In the genomic region with DNA sequence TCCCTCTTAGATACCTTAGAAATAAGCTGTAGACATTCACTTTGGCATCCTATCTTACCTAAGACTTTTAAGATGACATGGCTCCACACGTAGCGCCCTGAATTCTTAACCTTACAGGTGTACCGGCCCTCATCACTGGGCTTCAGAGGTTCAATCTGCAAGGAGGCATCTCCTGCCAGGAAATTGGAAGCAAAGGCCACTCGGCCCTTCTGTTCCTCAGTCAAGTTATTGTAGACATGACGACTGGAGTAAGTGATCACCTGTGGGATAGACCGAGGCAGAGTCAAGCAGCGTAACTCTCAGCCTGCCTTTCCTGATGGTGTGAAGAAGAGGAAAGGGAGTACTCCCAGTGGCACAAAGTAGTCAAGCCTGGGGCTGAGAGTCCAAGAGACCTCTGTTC, we compare ENCODE assay signal across 18 cellular contexts. TPM values are rescaled to one million over a fixed set of nuclear protein-coding genes. Genes with fewer than 3 reads are reported as not detected.
A peak's percentile ranks its signal among the peaks of the same experiment; 100 is the strongest.
DNase-seq lines count a peak whose midpoint lies in the region; ATAC-seq and TF ChIP-seq lines count a peak whose summit lies in the region.
"Had no signal": no experiment of that assay in that cellular context is flagged by ENCODE, and none has a peak within 500 bp of the region (broad histone marks: within the 10 kb centered on the region; RNA-seq: fewer than 3 reads in every experiment).

No MANE protein-coding gene starts in this region.

- no peak overlapping the region for H3K4me3 Mint-ChIP-seq in CD8-positive, alpha-beta T cell
- H3K4me3 Mint-ChIP-seq in activated T-helper 17 cell treated with anti-CD3 and anti-CD28 coated beads, Interleukin-2, amount 50 U/mL, for 72 hours, result peak overlapping the region; percentile 87
- H3K4me3 Mint-ChIP-seq: memory B cell, nephron had no signal

- no peak overlapping the region for H3K4me3 ChIP-seq in CD8-positive, alpha-beta T cell (ENCODE audit: low read depth, low read length)
- H3K4me3 ChIP-seq in osteoblast (ENCODE audit: insufficient read depth, low read length), result no peak overlapping the region

- H3K36me3 ChIP-seq in CD8-positive, alpha-beta T cell (ENCODE audit: insufficient read depth, low read length), result no peaks in the 10 kb centered on the region
- H3K36me3 ChIP-seq in osteoblast (ENCODE audit: insufficient read depth, low read length), result peaks cover 73% of the 10 kb centered on the region

- H2AFZ ChIP-seq in osteoblast (ENCODE audit: low read length), result no peak overlapping the region

- TF ChIP-seq CTCF in C4-2B (conservative IDR thresholded peaks at IDR 0.05) (no peak), osteoblast (IDR thresholded peaks at IDR 0.05; ENCODE audit: extremely low read depth, low read depth, low read length) (no peak)
- no peak for TF ChIP-seq CTCF in CD8-positive, alpha-beta T cell (IDR thresholded peaks at IDR 0.05)

- no peaks in the 10 kb centered on the region for H3K9me3 ChIP-seq in CD8-positive, alpha-beta T cell (ENCODE audit: low read length)
- H3K9me3 ChIP-seq in osteoblast (ENCODE audit: low read depth, low read length), result no peaks in the 10 kb centered on the region

- POLR2A ChIA-PET in CD8-positive, alpha-beta T cell (lab: Charles Lee), result interaction anchor here (0.6 to 6.8 kb wide), 3 partner anchors 12 to 23 kb away, joined by 3 to 65 read pairs (median 5); a partner anchor contains a TSS

- DNase-seq in CD8-positive, alpha-beta T cell, result no peak
- DNase-seq in osteoblast (ENCODE audit: insufficient read length, low spot score, missing footprints) (no peak), SW 1271 (lab: John Stamatoyannopoulos, UW) (no peak)
- DNase-seq: activated CD4-positive, alpha-beta T cell treated with anti-CD3 and anti-CD28 coated beads, Interleukin-2, amount 50 U/mL, for 1 hour; activated naive CD4-positive, alpha-beta T cell treated with Interleukin-2 at 50 U/mL for 16 hours; central memory CD4-positive, alpha-beta T cell; erythroblast; NCI-H1417; NCI-H510A treated with DMSO at 0.1 percent for 48 hours; posterior cingulate gyrus; stimulated activated CD4-positive, alpha-beta T cell treated with anti-CD3 and anti-CD28 coated beads, Interleukin-2, amount 100 ng/mL, for 24 hours; stimulated activated naive CD4-positive, alpha-beta T cell had no signal

- H3K27ac ChIP-seq in C4-2B (peak overlapping the region; percentile 68), osteoblast (ENCODE audit: low read depth, low read length) (peak overlapping the region; percentile 93)
- H3K27ac ChIP-seq in CD8-positive, alpha-beta T cell (ENCODE audit: low read depth, low read length), result no peak overlapping the region

- ATAC-seq in CD8-positive, alpha-beta T cell, result no peak
- no peak for ATAC-seq in activated T-helper 17 cell treated with anti-CD3 and anti-CD28 coated beads, Interleukin-2, amount 50 U/mL, for 72 hours (replicated peaks)
- ATAC-seq in GM21576 (IDR thresholded peaks at IDR 0.05; ENCODE audit: unreplicated experiment) (no peak), GM21737 (IDR thresholded peaks at IDR 0.05; ENCODE audit: unreplicated experiment) (no peak)

- peaks cover 47% of the 10 kb centered on the region for H3K4me1 Mint-ChIP-seq in CD8-positive, alpha-beta T cell (ENCODE audit: low read depth)
- peaks cover 23% of the 10 kb centered on the region for H3K4me1 Mint-ChIP-seq in activated T-helper 17 cell treated with anti-CD3 and anti-CD28 coated beads, Interleukin-2, amount 50 U/mL, for 72 hours

- peaks cover 33% of the 10 kb centered on the region for H3K4me1 ChIP-seq in CD8-positive, alpha-beta T cell (ENCODE audit: insufficient read depth, low read length)
- peaks cover 16% of the 10 kb centered on the region for H3K4me1 ChIP-seq in osteoblast (ENCODE audit: insufficient read depth, low read length)

- peak overlapping the region; percentile 70 for H3K27ac Mint-ChIP-seq in CD8-positive, alpha-beta T cell
- peak overlapping the region; percentile 97 for H3K27ac Mint-ChIP-seq in activated T-helper 17 cell treated with anti-CD3 and anti-CD28 coated beads, Interleukin-2, amount 50 U/mL, for 72 hours
- H3K27ac Mint-ChIP-seq: memory B cell had no signal

- H4K20me1 ChIP-seq in osteoblast (ENCODE audit: insufficient read depth, low read length), result peaks cover 19% of the 10 kb centered on the region

- peaks cover 42% of the 10 kb centered on the region for H3K79me2 ChIP-seq in osteoblast (ENCODE audit: insufficient read depth, low read length)

- H3K27me3 Mint-ChIP-seq in CD8-positive, alpha-beta T cell (ENCODE audit: low read depth), result no peaks in the 10 kb centered on the region
- H3K27me3 Mint-ChIP-seq in activated T-helper 17 cell treated with anti-CD3 and anti-CD28 coated beads, Interleukin-2, amount 50 U/mL, for 72 hours, result no peaks in the 10 kb centered on the region
- H3K27me3 Mint-ChIP-seq: memory B cell had no signal

- intact Hi-C loops in CD8-positive, alpha-beta T cell (cut with DNase I, micrococcal nuclease), result no loop called here

- H3K9me3 Mint-ChIP-seq in CD8-positive, alpha-beta T cell, result no peaks in the 10 kb centered on the region
- H3K9me3 Mint-ChIP-seq in activated T-helper 17 cell treated with anti-CD3 and anti-CD28 coated beads, Interleukin-2, amount 50 U/mL, for 72 hours, result no peaks in the 10 kb centered on the region
- H3K9me3 Mint-ChIP-seq: nephron had no signal

- CTCF ChIA-PET in CD8-positive, alpha-beta T cell (lab: Charles Lee), result interaction anchor here (1.1 to 4.1 kb wide), 6 partner anchors 11 to 29 kb away, joined by 3 to 14 read pairs (median 4); a partner anchor contains a TSS

- H3K27me3 ChIP-seq in CD8-positive, alpha-beta T cell (ENCODE audit: insufficient read depth, low read length), result no peaks in the 10 kb centered on the region
- no peaks in the 10 kb centered on the region for H3K27me3 ChIP-seq in osteoblast (ENCODE audit: insufficient read depth, low read length)

- no peak overlapping the region for H3K4me2 ChIP-seq in osteoblast (ENCODE audit: insufficient read depth, low read length)

- peaks cover 7% of the 10 kb centered on the region for H3K36me3 Mint-ChIP-seq in CD8-positive, alpha-beta T cell
- H3K36me3 Mint-ChIP-seq in activated T-helper 17 cell treated with anti-CD3 and anti-CD28 coated beads, Interleukin-2, amount 50 U/mL, for 72 hours (ENCODE audit: low read depth), result peaks cover 4% of the 10 kb centered on the region

RNA-seq across cellular contexts. Expression of a gene that starts 22.5 kb away (rescaled TPM):
- 100 to 1,000 TPM; 748 to 798 TPM for total RNA-seq in CD8-positive, alpha-beta T cell
- 1,000 to 10,000 TPM; 1,670 to 3,247 TPM for total RNA-seq in activated T-helper 17 cell treated with anti-CD3 and anti-CD28 coated beads, Interleukin-2, amount 50 U/mL, for 72 hours
- 2,226 and 2,227 TPM in 2 replicates for total RNA-seq in osteoblast
